In the genomic region with DNA sequence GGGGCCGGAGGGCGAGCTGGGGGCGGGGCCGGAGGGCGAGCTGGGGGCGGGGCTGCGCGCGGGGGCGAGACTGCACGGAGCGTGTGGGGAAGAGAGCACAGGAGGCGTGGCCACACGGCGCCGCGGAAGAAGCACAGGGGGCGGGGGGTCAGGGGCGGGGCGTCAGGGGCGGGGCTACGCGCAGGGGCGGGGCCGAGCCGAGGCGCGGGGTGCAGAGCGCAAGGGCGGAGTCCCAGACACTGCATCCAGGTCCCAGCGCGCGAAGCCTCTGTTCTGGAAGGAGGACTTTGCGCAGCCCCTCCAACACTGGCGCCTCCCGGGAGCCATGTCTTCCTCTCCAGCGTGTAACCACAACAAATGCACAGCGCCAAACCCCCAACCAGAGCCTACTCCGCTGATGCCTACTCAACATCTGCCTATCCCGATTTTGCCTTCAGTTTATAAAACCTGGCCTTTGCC, we compare ENCODE assay signal across 1 cellular context.
TF ChIP-seq lines count a peak whose summit lies in the region.

No MANE protein-coding gene starts in this region.

TF ChIP-seq in SK-N-SH, 30 proteins besides CTCF, POLR2A, EP300 and RAD21 (continued from another document):
- TF ChIP-seq, protein P1, sequence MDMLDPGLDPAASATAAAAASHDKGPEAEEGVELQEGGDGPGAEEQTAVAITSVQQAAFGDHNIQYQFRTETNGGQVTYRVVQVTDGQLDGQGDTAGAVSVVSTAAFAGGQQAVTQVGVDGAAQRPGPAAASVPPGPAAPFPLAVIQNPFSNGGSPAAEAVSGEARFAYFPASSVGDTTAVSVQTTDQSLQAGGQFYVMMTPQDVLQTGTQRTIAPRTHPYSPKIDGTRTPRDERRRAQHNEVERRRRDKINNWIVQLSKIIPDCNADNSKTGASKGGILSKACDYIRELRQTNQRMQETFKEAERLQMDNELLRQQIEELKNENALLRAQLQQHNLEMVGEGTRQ (IDR thresholded peaks at IDR 0.05; ENCODE audit: borderline replicate concordance, low read depth, low read length) = no peak
- TF ChIP-seq, protein P2, sequence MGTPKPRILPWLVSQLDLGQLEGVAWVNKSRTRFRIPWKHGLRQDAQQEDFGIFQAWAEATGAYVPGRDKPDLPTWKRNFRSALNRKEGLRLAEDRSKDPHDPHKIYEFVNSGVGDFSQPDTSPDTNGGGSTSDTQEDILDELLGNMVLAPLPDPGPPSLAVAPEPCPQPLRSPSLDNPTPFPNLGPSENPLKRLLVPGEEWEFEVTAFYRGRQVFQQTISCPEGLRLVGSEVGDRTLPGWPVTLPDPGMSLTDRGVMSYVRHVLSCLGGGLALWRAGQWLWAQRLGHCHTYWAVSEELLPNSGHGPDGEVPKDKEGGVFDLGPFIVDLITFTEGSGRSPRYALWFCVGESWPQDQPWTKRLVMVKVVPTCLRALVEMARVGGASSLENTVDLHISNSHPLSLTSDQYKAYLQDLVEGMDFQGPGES (IDR thresholded peaks at IDR 0.05; ENCODE audit: low read depth, low read length) = no peak
- no peak for TF ChIP-seq YY1 (IDR thresholded peaks at IDR 0.05; ENCODE audit: low read depth)
- no peak for TF ChIP-seq FOSL2 (IDR thresholded peaks at IDR 0.05; ENCODE audit: borderline replicate concordance, low read depth)
- no peak for TF ChIP-seq JUND (IDR thresholded peaks at IDR 0.05)
- TF ChIP-seq TEAD4 (IDR thresholded peaks at IDR 0.05; ENCODE audit: borderline replicate concordance, insufficient read depth) = no peak
- no peak for TF ChIP-seq FOXM1 (IDR thresholded peaks at IDR 0.05; ENCODE audit: low read depth)
- no peak for TF ChIP-seq MEF2A (IDR thresholded peaks at IDR 0.05; ENCODE audit: borderline replicate concordance, low read depth)
- TF ChIP-seq SIN3A (IDR thresholded peaks at IDR 0.05; ENCODE audit: borderline replicate concordance, low read depth, low read length) = no peak
- no peak for TF ChIP-seq MXI1 (IDR thresholded peaks at IDR 0.05; ENCODE audit: low read depth, low read length)
- TF ChIP-seq, protein P3, sequence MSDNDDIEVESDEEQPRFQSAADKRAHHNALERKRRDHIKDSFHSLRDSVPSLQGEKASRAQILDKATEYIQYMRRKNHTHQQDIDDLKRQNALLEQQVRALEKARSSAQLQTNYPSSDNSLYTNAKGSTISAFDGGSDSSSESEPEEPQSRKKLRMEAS (IDR thresholded peaks at IDR 0.05; ENCODE audit: low read depth) = peak; percentile 66
- TF ChIP-seq, protein P4, sequence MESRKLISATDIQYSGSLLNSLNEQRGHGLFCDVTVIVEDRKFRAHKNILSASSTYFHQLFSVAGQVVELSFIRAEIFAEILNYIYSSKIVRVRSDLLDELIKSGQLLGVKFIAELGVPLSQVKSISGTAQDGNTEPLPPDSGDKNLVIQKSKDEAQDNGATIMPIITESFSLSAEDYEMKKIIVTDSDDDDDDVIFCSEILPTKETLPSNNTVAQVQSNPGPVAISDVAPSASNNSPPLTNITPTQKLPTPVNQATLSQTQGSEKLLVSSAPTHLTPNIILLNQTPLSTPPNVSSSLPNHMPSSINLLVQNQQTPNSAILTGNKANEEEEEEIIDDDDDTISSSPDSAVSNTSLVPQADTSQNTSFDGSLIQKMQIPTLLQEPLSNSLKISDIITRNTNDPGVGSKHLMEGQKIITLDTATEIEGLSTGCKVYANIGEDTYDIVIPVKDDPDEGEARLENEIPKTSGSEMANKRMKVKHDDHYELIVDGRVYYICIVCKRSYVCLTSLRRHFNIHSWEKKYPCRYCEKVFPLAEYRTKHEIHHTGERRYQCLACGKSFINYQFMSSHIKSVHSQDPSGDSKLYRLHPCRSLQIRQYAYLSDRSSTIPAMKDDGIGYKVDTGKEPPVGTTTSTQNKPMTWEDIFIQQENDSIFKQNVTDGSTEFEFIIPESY (IDR thresholded peaks at IDR 0.05; ENCODE audit: borderline replicate concordance, low read depth) = no peak
- peak; percentile 42 for TF ChIP-seq NRF1 (IDR thresholded peaks at IDR 0.05; ENCODE audit: low read depth, low read length)
- no peak for TF ChIP-seq EZH2phosphoT487 (IDR thresholded peaks at IDR 0.05; ENCODE audit: borderline replicate concordance, low read depth)
- TF ChIP-seq NFIC (IDR thresholded peaks at IDR 0.05; ENCODE audit: borderline replicate concordance) = no peak
- no peak for TF ChIP-seq TCF12 (IDR thresholded peaks at IDR 0.05)
- TF ChIP-seq CHD2 (IDR thresholded peaks at IDR 0.05; ENCODE audit: low read length, partially characterized antibody) = no peak
- no peak for TF ChIP-seq SMC3 (IDR thresholded peaks at IDR 0.05; ENCODE audit: low read depth, low read length)
- TF ChIP-seq ELF1 (IDR thresholded peaks at IDR 0.05) = no peak
